ENCODE assay signal across 8 cellular contexts in genomic region chr14:39491134-39491541, GRCh38. TPM values are rescaled to one million over a fixed set of nuclear protein-coding genes. Genes with fewer than 3 reads are reported as not detected.
A peak's percentile ranks its signal among the peaks of the same experiment; 100 is the strongest.
DNase-seq lines count a peak whose midpoint lies in the region; ATAC-seq and TF ChIP-seq lines count a peak whose summit lies in the region.

No MANE protein-coding gene starts in this region.

- peak; percentile 63 for TF ChIP-seq CTCF in hepatocyte (IDR thresholded peaks at IDR 0.05; ENCODE audit: poor library complexity)
- peak; percentile 28 to 60 (median 45) for TF ChIP-seq CTCF in tibial nerve (IDR thresholded peaks at IDR 0.05)

- WGBS in hepatocyte (ENCODE audit: low lambda C conversion rate, missing lambda C conversion rate), result 14% methylated on average over 3 of the region's 3 CpGs
- WGBS in tibial nerve, 2 donors, result 0 to 2% methylated on average over 3 of the region's 3 CpGs

- H3K27ac ChIP-seq in hepatocyte (no peak overlapping the region), tibial nerve (peak overlapping the region in 3 of 4 donors; percentile 5 to 50 (median 47))

- H3K27ac Mint-ChIP-seq in activated T-helper 1 cell treated with anti-CD3 and anti-CD28 coated beads, Interleukin-12 subunit alpha, Interleukin-12 subunit beta, Interleukin-2, Interleukin-4 antibody, amounts not matched to agents 30 ng/mL and 10 ng/mL and 1 ng/mL, durations not matched to agents 14 hours and 24 hours and 36 hours, result no peak overlapping the region

- H3K4me2 ChIP-seq in hepatocyte, result no peak overlapping the region

- no peaks in the 10 kb centered on the region for H3K9me3 Mint-ChIP-seq in activated T-helper 1 cell treated with anti-CD3 and anti-CD28 coated beads, Interleukin-12 subunit alpha, Interleukin-12 subunit beta, Interleukin-2, Interleukin-4 antibody, amounts not matched to agents 30 ng/mL and 10 ng/mL and 1 ng/mL, durations not matched to agents 14 hours and 24 hours and 36 hours

- no peak overlapping the region for H3K4me3 ChIP-seq in hepatocyte
- H3K4me3 ChIP-seq in tibial nerve, result no peak overlapping the region

- H3K9me3 ChIP-seq in hepatocyte (ENCODE audit: low read depth), result no peaks in the 10 kb centered on the region
- H3K9me3 ChIP-seq in tibial nerve, result no peaks in the 10 kb centered on the region

- H3K4me1 ChIP-seq in hepatocyte (ENCODE audit: insufficient read depth) (peaks cover 6% of the 10 kb centered on the region), tibial nerve (peaks cover 0 to 19% (median 0%) of the 10 kb centered on the region in 4 donors)

- no peaks in the 10 kb centered on the region for H4K20me1 ChIP-seq in hepatocyte (ENCODE audit: insufficient read depth, poor library complexity, severe bottlenecking)

- no peaks in the 10 kb centered on the region for H3K36me3 ChIP-seq in hepatocyte (replicated peaks; ENCODE audit: insufficient read depth, low read depth)
- no peaks in the 10 kb centered on the region for H3K36me3 ChIP-seq in tibial nerve

- intact Hi-C loops in activated T-helper 1 cell treated with anti-CD3 and anti-CD28 coated beads, Interleukin-12 subunit alpha, Interleukin-12 subunit beta, Interleukin-2, Interleukin-4 antibody, amounts not matched to agents 30 ng/mL and 10 ng/mL and 1 ng/mL, durations not matched to agents 14 hours and 24 hours and 36 hours (cut with micrococcal nuclease), result no loop called here

- no peak overlapping the region for H3K4me3 Mint-ChIP-seq in activated T-helper 1 cell treated with anti-CD3 and anti-CD28 coated beads, Interleukin-12 subunit alpha, Interleukin-12 subunit beta, Interleukin-2, Interleukin-4 antibody, amounts not matched to agents 30 ng/mL and 10 ng/mL and 1 ng/mL, durations not matched to agents 14 hours and 24 hours and 36 hours

- no peaks in the 10 kb centered on the region for H3K36me3 Mint-ChIP-seq in activated T-helper 1 cell treated with anti-CD3 and anti-CD28 coated beads, Interleukin-12 subunit alpha, Interleukin-12 subunit beta, Interleukin-2, Interleukin-4 antibody, amounts not matched to agents 30 ng/mL and 10 ng/mL and 1 ng/mL, durations not matched to agents 14 hours and 24 hours and 36 hours (ENCODE audit: low read depth)

- peaks cover 6% of the 10 kb centered on the region for H3K27me3 Mint-ChIP-seq in activated T-helper 1 cell treated with anti-CD3 and anti-CD28 coated beads, Interleukin-12 subunit alpha, Interleukin-12 subunit beta, Interleukin-2, Interleukin-4 antibody, amounts not matched to agents 30 ng/mL and 10 ng/mL and 1 ng/mL, durations not matched to agents 14 hours and 24 hours and 36 hours (ENCODE audit: insufficient read depth)

- no peaks in the 10 kb centered on the region for H3K9me2 ChIP-seq in hepatocyte (replicated peaks; ENCODE audit: insufficient read depth)

- TF ChIP-seq POLR2A in tibial nerve (IDR thresholded peaks at IDR 0.05), result no peak

- H2AFZ ChIP-seq in hepatocyte, result no peak overlapping the region

- ATAC-seq in HG03108 (IDR thresholded peaks at IDR 0.05; ENCODE audit: unreplicated experiment), result no peak

- peak; percentile 15 for DNase-seq in DMS153 (lab: John Stamatoyannopoulos, UW)
- peak; percentile 31 for DNase-seq in LHCN-M2 (ENCODE audit: low read depth)
- DNase-seq in SW480 (ENCODE audit: low spot score), result peak; percentile 18
- DNase-seq in hepatocyte (ENCODE audit: low spot score), result peak; percentile 63
- no peak for DNase-seq in tibial nerve (ENCODE audit: low spot score in 2 of 2)
- DNase-seq in activated T-helper 1 cell treated with anti-CD3 and anti-CD28 coated beads, Interleukin-12 subunit alpha, Interleukin-12 subunit beta, Interleukin-2, Interleukin-4 antibody, amounts not matched to agents 30 ng/mL and 10 ng/mL and 1 ng/mL, durations not matched to agents 14 hours and 24 hours and 36 hours (ENCODE audit: low spot score), result no peak
- DNase-seq in islet precursor cell, result no peak

- H3K79me2 ChIP-seq in hepatocyte, result no peaks in the 10 kb centered on the region

- no peak for TF ChIP-seq EP300 in tibial nerve (IDR thresholded peaks at IDR 0.05)

- no peaks in the 10 kb centered on the region for H3K27me3 ChIP-seq in hepatocyte
- H3K27me3 ChIP-seq in tibial nerve, result no peaks in the 10 kb centered on the region

- no peaks in the 10 kb centered on the region for H3K4me1 Mint-ChIP-seq in activated T-helper 1 cell treated with anti-CD3 and anti-CD28 coated beads, Interleukin-12 subunit alpha, Interleukin-12 subunit beta, Interleukin-2, Interleukin-4 antibody, amounts not matched to agents 30 ng/mL and 10 ng/mL and 1 ng/mL, durations not matched to agents 14 hours and 24 hours and 36 hours (ENCODE audit: low read depth)

RNA-seq across cellular contexts. Expression of gene FBXO33, which starts 58.9 kb away (rescaled TPM):
- total RNA-seq in LHCN-M2 (2014; rRNA removed) (12.8 and 18.1 TPM in 2 replicates), hepatocyte (14.5 and 19.4 TPM in 2 replicates), tibial nerve (10 to 100 TPM; 12.9 to 18.4 (median 16.2) TPM)
- polyA plus RNA-seq in LHCN-M2 (2012), result 5.0 TPM
- 8.9 and 12.0 TPM in 2 replicates for polyA plus RNA-seq in hepatocyte
- 18.1 and 20.5 TPM in 2 replicates for total RNA-seq in activated T-helper 1 cell treated with anti-CD3 and anti-CD28 coated beads, Interleukin-12 subunit alpha, Interleukin-12 subunit beta, Interleukin-2, Interleukin-4 antibody, amounts not matched to agents 30 ng/mL and 10 ng/mL and 1 ng/mL, durations not matched to agents 14 hours and 24 hours and 36 hours

Comparison
In these comparisons a context has a peak if more than half of its experiments do, and no peak if none do; other contexts are left out.
1. DNase-seq: peak in DMS153 (single experiment), LHCN-M2 (single experiment), SW480 (single experiment) and hepatocyte (single experiment); none in tibial nerve (0 of 2), activated T-helper 1 cell treated with anti-CD3 and anti-CD28 coated beads, Interleukin-12 subunit alpha, Interleukin-12 subunit beta, Interleukin-2, Interleukin-4 antibody, amounts not matched to agents 30 ng/mL and 10 ng/mL and 1 ng/mL, durations not matched to agents 14 hours and 24 hours and 36 hours (single experiment) and islet precursor cell (single experiment).